In the genomic region with DNA sequence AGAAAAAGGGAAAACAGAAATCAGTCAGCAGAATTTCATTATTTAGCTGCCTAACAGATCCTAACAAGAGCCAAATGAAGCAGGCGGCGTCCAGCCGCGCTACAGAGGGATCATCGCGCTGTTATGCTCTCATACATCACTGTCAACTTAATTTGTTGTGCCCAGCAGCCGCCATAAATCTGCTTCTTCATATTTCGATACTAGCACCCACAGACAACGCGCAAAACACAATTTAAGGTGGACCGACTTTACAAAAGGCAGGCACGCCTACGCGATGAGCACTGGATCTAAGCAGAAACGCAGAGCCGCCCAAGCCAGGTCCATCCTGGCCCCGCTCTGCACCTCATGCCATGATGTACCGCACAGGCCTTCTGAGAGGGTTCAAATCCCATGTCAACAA, we compare ENCODE assay signal across 17 cellular contexts.
DNase-seq lines count a peak whose midpoint lies in the region; ATAC-seq and TF ChIP-seq lines count a peak whose summit lies in the region.
"Had no signal": no experiment of that assay in that cellular context is flagged by ENCODE, and none has a peak within 500 bp of the region (broad histone marks: within the 10 kb centered on the region; RNA-seq: fewer than 3 reads in every experiment).

No MANE protein-coding gene starts in this region.

- no peak overlapping the region for H2AFZ ChIP-seq in trophoblast cell (ENCODE audit: insufficient read depth, low read length, poor library complexity)

- H3K4me2 ChIP-seq in trophoblast cell (ENCODE audit: low read length) = no peak overlapping the region

- H3K4me3 ChIP-seq in HAP-1 (peak overlapping the region; percentile 1; the same call in 1 of the 2 replicates), endodermal cell (ENCODE audit: low read length) (no peak overlapping the region), trophoblast cell (ENCODE audit: low read depth, low read length) (no peak overlapping the region)

- in situ Hi-C loops in HAP-1 (cut with MboI; ENCODE audit: low sequenced_read_pairs) = loop anchor here (10.0 kb wide), 1 partner anchor 89 kb away; no protein-coding TSS in a partner anchor

- H3K4me1 Mint-ChIP-seq in endodermal cell = peaks cover 44% of the 10 kb centered on the region
- H3K4me1 Mint-ChIP-seq in naive thymus-derived CD8-positive, alpha-beta T cell = peaks cover 4 to 5% (median 5%) of the 10 kb centered on the region in 4 donors

- peak overlapping the region; percentile 28 for H3K27ac Mint-ChIP-seq in endodermal cell
- no peak overlapping the region for H3K27ac Mint-ChIP-seq in naive thymus-derived CD8-positive, alpha-beta T cell

- no peak overlapping the region for H4K12ac ChIP-seq in trophoblast cell (ENCODE audit: low read depth, low read length)

- ATAC-seq in naive thymus-derived CD8-positive, alpha-beta T cell = no peak

- H3K4ac ChIP-seq in trophoblast cell (ENCODE audit: low read depth, low read length) = peak overlapping the region; percentile 59

- H3K9ac ChIP-seq in endodermal cell (ENCODE audit: extremely low read depth, low read length, poor library complexity, severe bottlenecking) (no peak overlapping the region), trophoblast cell (ENCODE audit: low read length) (no peak overlapping the region)

- H3K9me3 ChIP-seq in HAP-1 (no peaks in the 10 kb centered on the region), endodermal cell (ENCODE audit: control insufficient read depth, low read length) (no peaks in the 10 kb centered on the region), trophoblast cell (ENCODE audit: insufficient read depth, low read depth, low read length) (no peaks in the 10 kb centered on the region)
- H3K9me3 ChIP-seq: Caco-2 had no signal

- H3K36me3 Mint-ChIP-seq in endodermal cell (ENCODE audit: low read depth) = peaks cover 6% of the 10 kb centered on the region
- peaks cover 4 to 51% (median 8%) of the 10 kb centered on the region in 3 donors for H3K36me3 Mint-ChIP-seq in naive thymus-derived CD8-positive, alpha-beta T cell

- H3K9me3 Mint-ChIP-seq in endodermal cell = no peaks in the 10 kb centered on the region
- H3K9me3 Mint-ChIP-seq in naive thymus-derived CD8-positive, alpha-beta T cell = no peaks in the 10 kb centered on the region
- H3K9me3 Mint-ChIP-seq: IgD-negative memory B cell had no signal

- H3K4me1 ChIP-seq in HAP-1 (peaks cover 32% of the 10 kb centered on the region), endodermal cell (ENCODE audit: control insufficient read depth, insufficient read depth, low read length) (peaks cover 8% of the 10 kb centered on the region), trophoblast cell (ENCODE audit: control insufficient read depth in 1 of 2, insufficient read depth in 2 of 2, low read length in 2 of 2) (peaks cover 13 to 15% of the 10 kb centered on the region in 2 experiments)

- peaks cover 3% of the 10 kb centered on the region for H3K79me1 ChIP-seq in trophoblast cell (ENCODE audit: low read length)

- H2BK120ac ChIP-seq in trophoblast cell (ENCODE audit: insufficient read depth, low read length, poor library complexity) = peak overlapping the region; percentile 20

- TF ChIP-seq CTCF in endodermal cell (conservative IDR thresholded peaks at IDR 0.05) = no peak

- peak overlapping the region; percentile 38 for H4K91ac ChIP-seq in trophoblast cell (ENCODE audit: low read depth, low read length)

- H3K27ac ChIP-seq in endodermal cell (ENCODE audit: low read depth, low read length) (peak overlapping the region; percentile 53), trophoblast cell (ENCODE audit: low read depth, low read length) (no peak overlapping the region)

- POLR2A ChIA-PET in naive thymus-derived CD8-positive, alpha-beta T cell (lab: Charles Lee) = no interaction called here

- peak overlapping the region; percentile 87 for H3K18ac ChIP-seq in trophoblast cell (ENCODE audit: low read length)

- DNase-seq in HAP-1 (ENCODE audit: low spot score in 2 of 2) (peak; percentile 18 to 35), NCI-H82 treated with DMSO at 0.1 percent for 48 hours (lab: John Stamatoyannopoulos, UW; ENCODE audit: unreplicated experiment) (peak; percentile 69), endodermal cell (no peak), trophoblast cell (no peak), DMS114 treated with DMSO at 0.1 percent for 48 hours (lab: John Stamatoyannopoulos, UW; ENCODE audit: unreplicated experiment) (no peak), NCI-H1092 treated with DMSO at 0.1 percent for 48 hours (lab: John Stamatoyannopoulos, UW) (no peak)
- no peak for DNase-seq in naive thymus-derived CD8-positive, alpha-beta T cell
- DNase-seq in stimulated activated CD4-positive, alpha-beta T cell treated with anti-CD3 and anti-CD28 coated beads, Interleukin-4, amount 100 ng/mL, for 4 hours = no peak
- DNase-seq: Caco-2, HCEC 1CT, MV-4-11, NCI-H146, NCI-H2081 treated with DMSO at 0.1 percent for 48 hours, NCI-H226, NCI-H69, SHP77 had no signal

- H3K27me3 Mint-ChIP-seq in endodermal cell (ENCODE audit: insufficient read depth) = no peaks in the 10 kb centered on the region
- no peaks in the 10 kb centered on the region for H3K27me3 Mint-ChIP-seq in naive thymus-derived CD8-positive, alpha-beta T cell
- H3K27me3 Mint-ChIP-seq: IgD-negative memory B cell had no signal

- no peak overlapping the region for H2BK5ac ChIP-seq in trophoblast cell (ENCODE audit: low read depth, low read length, poor library complexity)

- H3K4me3 Mint-ChIP-seq in endodermal cell = no peak overlapping the region
- no peak overlapping the region for H3K4me3 Mint-ChIP-seq in naive thymus-derived CD8-positive, alpha-beta T cell
- H3K4me3 Mint-ChIP-seq: IgD-negative memory B cell had no signal

- H2AK5ac ChIP-seq in trophoblast cell (ENCODE audit: low read length) = no peak overlapping the region

- H3K27me3 ChIP-seq in HAP-1 (ENCODE audit: low read depth) (no peaks in the 10 kb centered on the region), endodermal cell (ENCODE audit: control insufficient read depth, insufficient read depth, low read length, poor library complexity, severe bottlenecking) (no peaks in the 10 kb centered on the region), trophoblast cell (ENCODE audit: insufficient read depth, low read length) (no peaks in the 10 kb centered on the region)

- no peak overlapping the region for H4K8ac ChIP-seq in trophoblast cell (ENCODE audit: low read depth, low read length)

- 86 to 92% methylated on average over 17 to 18 of the region's 18 CpGs for WGBS in endodermal cell (ENCODE audit: insufficient coverage in 1 of 2, insufficient read length in 1 of 2), 2 experiments
- no CpG with 5 or more reads among the region's 18 CpGs for WGBS in trophoblast cell (ENCODE audit: extremely low coverage, insufficient coverage, insufficient read length)

- H3K36me3 ChIP-seq in HAP-1 (replicated peaks) (no peaks in the 10 kb centered on the region), endodermal cell (ENCODE audit: control insufficient read depth, insufficient read depth, low read length) (peaks cover 16% of the 10 kb centered on the region), trophoblast cell (ENCODE audit: control insufficient read depth in 1 of 2, insufficient read depth in 2 of 2, low read length in 2 of 2) (peaks cover 7 to 8% of the 10 kb centered on the region in 2 experiments)

- H3K23ac ChIP-seq in trophoblast cell (ENCODE audit: low read length) = no peak overlapping the region

- H3K79me2 ChIP-seq in trophoblast cell (ENCODE audit: control insufficient read depth, insufficient read depth, low read length, poor library complexity) = no peaks in the 10 kb centered on the region

- peak overlapping the region; percentile 52 for H2BK12ac ChIP-seq in trophoblast cell (ENCODE audit: low read length)

- H3K14ac ChIP-seq in trophoblast cell (ENCODE audit: low read length) = peak overlapping the region; percentile 26

Comparison
In these comparisons a context has a peak if more than half of its experiments do, and no peak if none do; other contexts are left out.
1. DNase-seq: peak in HAP-1 (2 of 2) and NCI-H82 treated with DMSO at 0.1 percent for 48 hours (single experiment); none in endodermal cell (single experiment), trophoblast cell (0 of 2), DMS114 treated with DMSO at 0.1 percent for 48 hours (single experiment), naive thymus-derived CD8-positive, alpha-beta T cell (0 of 10), NCI-H1092 treated with DMSO at 0.1 percent for 48 hours (single experiment) and stimulated activated CD4-positive, alpha-beta T cell treated with anti-CD3 and anti-CD28 coated beads, Interleukin-4, amount 100 ng/mL, for 4 hours (0 of 2).